ENCODE assay signal across 2 cellular contexts in genomic region chr6:141460743-141461484, GRCh38.
TF ChIP-seq lines count a peak whose summit lies in the region.

No MANE protein-coding gene starts in this region.

TF ChIP-seq in IMR-90, 13 proteins besides CTCF, POLR2A, EP300 and RAD21 (continued from another document):
- TF ChIP-seq, protein P1, sequence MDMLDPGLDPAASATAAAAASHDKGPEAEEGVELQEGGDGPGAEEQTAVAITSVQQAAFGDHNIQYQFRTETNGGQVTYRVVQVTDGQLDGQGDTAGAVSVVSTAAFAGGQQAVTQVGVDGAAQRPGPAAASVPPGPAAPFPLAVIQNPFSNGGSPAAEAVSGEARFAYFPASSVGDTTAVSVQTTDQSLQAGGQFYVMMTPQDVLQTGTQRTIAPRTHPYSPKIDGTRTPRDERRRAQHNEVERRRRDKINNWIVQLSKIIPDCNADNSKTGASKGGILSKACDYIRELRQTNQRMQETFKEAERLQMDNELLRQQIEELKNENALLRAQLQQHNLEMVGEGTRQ (IDR thresholded peaks at IDR 0.05; ENCODE audit: low read depth, low read length) = no peak
- TF ChIP-seq RCOR1 (IDR thresholded peaks at IDR 0.05; ENCODE audit: insufficient replicate concordance, low read length) = no peak
- TF ChIP-seq CHD1 (IDR thresholded peaks at IDR 0.05; ENCODE audit: low read depth, low read length) = no peak
- no peak for TF ChIP-seq MAFK (IDR thresholded peaks at IDR 0.05; ENCODE audit: low read depth, low read length)
- no peak for TF ChIP-seq RFX5 (IDR thresholded peaks at IDR 0.05; ENCODE audit: low read depth, low read length)
- TF ChIP-seq, protein P2, sequence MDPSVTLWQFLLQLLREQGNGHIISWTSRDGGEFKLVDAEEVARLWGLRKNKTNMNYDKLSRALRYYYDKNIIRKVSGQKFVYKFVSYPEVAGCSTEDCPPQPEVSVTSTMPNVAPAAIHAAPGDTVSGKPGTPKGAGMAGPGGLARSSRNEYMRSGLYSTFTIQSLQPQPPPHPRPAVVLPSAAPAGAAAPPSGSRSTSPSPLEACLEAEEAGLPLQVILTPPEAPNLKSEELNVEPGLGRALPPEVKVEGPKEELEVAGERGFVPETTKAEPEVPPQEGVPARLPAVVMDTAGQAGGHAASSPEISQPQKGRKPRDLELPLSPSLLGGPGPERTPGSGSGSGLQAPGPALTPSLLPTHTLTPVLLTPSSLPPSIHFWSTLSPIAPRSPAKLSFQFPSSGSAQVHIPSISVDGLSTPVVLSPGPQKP (IDR thresholded peaks at IDR 0.05; ENCODE audit: borderline replicate concordance, low read depth, low read length) = no peak
- TF ChIP-seq CEBPB (IDR thresholded peaks at IDR 0.05; ENCODE audit: low read depth, low read length) = no peak

TF ChIP-seq in WTC11, 78 proteins besides CTCF, POLR2A, EP300 and RAD21:
- no peak for TF ChIP-seq ARID4B (CRISPR knock-in tag; IDR thresholded peaks at IDR 0.05; ENCODE audit: borderline replicate concordance)
- no peak for TF ChIP-seq TP53 (CRISPR knock-in tag; IDR thresholded peaks at IDR 0.05)
- TF ChIP-seq ZNF512 (CRISPR knock-in tag; IDR thresholded peaks at IDR 0.05; ENCODE audit: borderline replicate concordance) = no peak
- no peak for TF ChIP-seq NR1H2 (CRISPR knock-in tag; IDR thresholded peaks at IDR 0.05)
- no peak for TF ChIP-seq GRHL2 (CRISPR knock-in tag; IDR thresholded peaks at IDR 0.05; ENCODE audit: insufficient replicate concordance, severe bottlenecking)
- TF ChIP-seq, protein P3, sequence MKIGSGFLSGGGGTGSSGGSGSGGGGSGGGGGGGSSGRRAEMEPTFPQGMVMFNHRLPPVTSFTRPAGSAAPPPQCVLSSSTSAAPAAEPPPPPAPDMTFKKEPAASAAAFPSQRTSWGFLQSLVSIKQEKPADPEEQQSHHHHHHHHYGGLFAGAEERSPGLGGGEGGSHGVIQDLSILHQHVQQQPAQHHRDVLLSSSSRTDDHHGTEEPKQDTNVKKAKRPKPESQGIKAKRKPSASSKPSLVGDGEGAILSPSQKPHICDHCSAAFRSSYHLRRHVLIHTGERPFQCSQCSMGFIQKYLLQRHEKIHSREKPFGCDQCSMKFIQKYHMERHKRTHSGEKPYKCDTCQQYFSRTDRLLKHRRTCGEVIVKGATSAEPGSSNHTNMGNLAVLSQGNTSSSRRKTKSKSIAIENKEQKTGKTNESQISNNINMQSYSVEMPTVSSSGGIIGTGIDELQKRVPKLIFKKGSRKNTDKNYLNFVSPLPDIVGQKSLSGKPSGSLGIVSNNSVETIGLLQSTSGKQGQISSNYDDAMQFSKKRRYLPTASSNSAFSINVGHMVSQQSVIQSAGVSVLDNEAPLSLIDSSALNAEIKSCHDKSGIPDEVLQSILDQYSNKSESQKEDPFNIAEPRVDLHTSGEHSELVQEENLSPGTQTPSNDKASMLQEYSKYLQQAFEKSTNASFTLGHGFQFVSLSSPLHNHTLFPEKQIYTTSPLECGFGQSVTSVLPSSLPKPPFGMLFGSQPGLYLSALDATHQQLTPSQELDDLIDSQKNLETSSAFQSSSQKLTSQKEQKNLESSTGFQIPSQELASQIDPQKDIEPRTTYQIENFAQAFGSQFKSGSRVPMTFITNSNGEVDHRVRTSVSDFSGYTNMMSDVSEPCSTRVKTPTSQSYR (CRISPR knock-in tag; IDR thresholded peaks at IDR 0.05) = no peak
- TF ChIP-seq ZNF263 (CRISPR knock-in tag; IDR thresholded peaks at IDR 0.05; ENCODE audit: low read depth) = no peak
- TF ChIP-seq EMX1 (CRISPR knock-in tag; IDR thresholded peaks at IDR 0.05) = no peak
- no peak for TF ChIP-seq SMAD3 (CRISPR knock-in tag; IDR thresholded peaks at IDR 0.05; ENCODE audit: borderline replicate concordance)
- no peak for TF ChIP-seq NR2C2 (CRISPR knock-in tag; IDR thresholded peaks at IDR 0.05)
- TF ChIP-seq HMGA2 (CRISPR knock-in tag; IDR thresholded peaks at IDR 0.05) = no peak
- TF ChIP-seq, protein P4, sequence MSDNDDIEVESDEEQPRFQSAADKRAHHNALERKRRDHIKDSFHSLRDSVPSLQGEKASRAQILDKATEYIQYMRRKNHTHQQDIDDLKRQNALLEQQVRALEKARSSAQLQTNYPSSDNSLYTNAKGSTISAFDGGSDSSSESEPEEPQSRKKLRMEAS (CRISPR knock-in tag; IDR thresholded peaks at IDR 0.05) = no peak
- TF ChIP-seq E2F1 (CRISPR knock-in tag; IDR thresholded peaks at IDR 0.05) = no peak
- no peak for TF ChIP-seq TEAD4 (CRISPR knock-in tag; IDR thresholded peaks at IDR 0.05)
- TF ChIP-seq, protein P5, sequence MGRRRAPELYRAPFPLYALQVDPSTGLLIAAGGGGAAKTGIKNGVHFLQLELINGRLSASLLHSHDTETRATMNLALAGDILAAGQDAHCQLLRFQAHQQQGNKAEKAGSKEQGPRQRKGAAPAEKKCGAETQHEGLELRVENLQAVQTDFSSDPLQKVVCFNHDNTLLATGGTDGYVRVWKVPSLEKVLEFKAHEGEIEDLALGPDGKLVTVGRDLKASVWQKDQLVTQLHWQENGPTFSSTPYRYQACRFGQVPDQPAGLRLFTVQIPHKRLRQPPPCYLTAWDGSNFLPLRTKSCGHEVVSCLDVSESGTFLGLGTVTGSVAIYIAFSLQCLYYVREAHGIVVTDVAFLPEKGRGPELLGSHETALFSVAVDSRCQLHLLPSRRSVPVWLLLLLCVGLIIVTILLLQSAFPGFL (CRISPR knock-in tag; IDR thresholded peaks at IDR 0.05; ENCODE audit: borderline replicate concordance) = no peak
- TF ChIP-seq, protein P6, sequence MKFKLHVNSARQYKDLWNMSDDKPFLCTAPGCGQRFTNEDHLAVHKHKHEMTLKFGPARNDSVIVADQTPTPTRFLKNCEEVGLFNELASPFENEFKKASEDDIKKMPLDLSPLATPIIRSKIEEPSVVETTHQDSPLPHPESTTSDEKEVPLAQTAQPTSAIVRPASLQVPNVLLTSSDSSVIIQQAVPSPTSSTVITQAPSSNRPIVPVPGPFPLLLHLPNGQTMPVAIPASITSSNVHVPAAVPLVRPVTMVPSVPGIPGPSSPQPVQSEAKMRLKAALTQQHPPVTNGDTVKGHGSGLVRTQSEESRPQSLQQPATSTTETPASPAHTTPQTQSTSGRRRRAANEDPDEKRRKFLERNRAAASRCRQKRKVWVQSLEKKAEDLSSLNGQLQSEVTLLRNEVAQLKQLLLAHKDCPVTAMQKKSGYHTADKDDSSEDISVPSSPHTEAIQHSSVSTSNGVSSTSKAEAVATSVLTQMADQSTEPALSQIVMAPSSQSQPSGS (CRISPR knock-in tag; IDR thresholded peaks at IDR 0.05; ENCODE audit: borderline replicate concordance, low read depth) = no peak
TF ChIP-seq in WTC11: peak in this region for 0.
